Comparison of ENCODE assay signal across 6 cellular contexts in the genomic region with DNA sequence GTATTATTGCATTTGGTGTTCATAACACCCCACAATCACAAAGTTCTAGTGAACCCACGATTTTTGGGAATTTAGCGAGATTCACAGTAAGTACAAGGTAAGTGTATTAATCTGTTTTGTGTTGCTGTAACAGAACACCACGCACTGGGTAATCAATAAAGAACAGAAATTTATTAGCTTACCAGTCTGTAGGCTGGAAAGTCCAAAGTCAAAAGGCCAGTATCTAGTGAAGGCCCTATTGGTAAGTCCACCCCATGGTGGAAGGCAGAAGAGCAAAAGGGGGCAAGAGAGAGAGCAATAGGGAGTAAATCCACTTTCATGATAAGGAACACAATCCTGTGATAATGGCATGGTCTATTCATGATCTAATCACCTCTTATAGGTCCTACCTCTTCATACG.
"Had no signal": no experiment of that assay in that cellular context is flagged by ENCODE, and none has a peak within 500 bp of the region (broad histone marks: within the 10 kb centered on the region; RNA-seq: fewer than 3 reads in every experiment).

No MANE protein-coding gene starts in this region.

- H3K4me3 Mint-ChIP-seq: GM23338, H9 had no signal

- FAIRE-seq: H1, K562 had no signal

- H3K27ac Mint-ChIP-seq: GM23338, H9 had no signal

- DNase-seq: H9, HCEC 1CT, IMR-90 had no signal

- H3K4me3 ChIP-seq: GM23338, K562 had no signal
